Comparison of ENCODE assay signal across 23 cellular contexts in genomic region chr4:161595230-161595771, GRCh38.
"Had no signal": no experiment of that assay in that cellular context is flagged by ENCODE, and none has a peak within 500 bp of the region (broad histone marks: within the 10 kb centered on the region; RNA-seq: fewer than 3 reads in every experiment).

No MANE protein-coding gene starts in this region.

- H3K4me1 ChIP-seq: esophagus muscularis mucosa, foreskin keratinocyte, gastrocnemius medialis, heart right ventricle, left lung, lower lobe of right lung had no signal

- H3K9me3 ChIP-seq: esophagus muscularis mucosa, gastrocnemius medialis, left lung, lower lobe of right lung, mucosa of descending colon had no signal

- H3K27me3 ChIP-seq: dorsolateral prefrontal cortex, esophagus muscularis mucosa, foreskin keratinocyte, gastrocnemius medialis, heart right ventricle, left lung had no signal

- FAIRE-seq: endothelial cell of umbilical vein, islet of Langerhans, keratinocyte had no signal

- H3K4me3 ChIP-seq: coronary artery, dorsolateral prefrontal cortex, esophagus muscularis mucosa, gastrocnemius medialis, heart right ventricle, left lung, lower lobe of right lung, mucosa of descending colon had no signal

- H3K27ac ChIP-seq: coronary artery, dorsolateral prefrontal cortex, esophagus muscularis mucosa, foreskin keratinocyte, gastrocnemius medialis, heart right ventricle, left lung, lower lobe of right lung had no signal

- ATAC-seq: foreskin keratinocyte; gastrocnemius medialis; heart right ventricle; left cardiac atrium; left lung; left ventricle myocardium superior; lower lobe of right lung; mucosa of descending colon; naive thymus-derived CD8-positive, alpha-beta T cell had no signal

- H3K36me3 ChIP-seq: esophagus muscularis mucosa, gastrocnemius medialis, heart right ventricle, left lung, lower lobe of right lung had no signal

- DNase-seq: dermis blood vessel endothelial cell; dorsolateral prefrontal cortex; effector CD4-positive, alpha-beta T cell; effector memory CD4-positive, alpha-beta T cell; foreskin keratinocyte; gastrocnemius medialis; glutamatergic neuron; head of caudate nucleus; heart right ventricle; hippocampal formation; left cardiac atrium; left lung; left ventricle myocardium superior; lower lobe of right lung; mesenchymal stem cell; mucosa of descending colon; naive B cell; naive thymus-derived CD8-positive, alpha-beta T cell had no signal
